In the genomic region with DNA sequence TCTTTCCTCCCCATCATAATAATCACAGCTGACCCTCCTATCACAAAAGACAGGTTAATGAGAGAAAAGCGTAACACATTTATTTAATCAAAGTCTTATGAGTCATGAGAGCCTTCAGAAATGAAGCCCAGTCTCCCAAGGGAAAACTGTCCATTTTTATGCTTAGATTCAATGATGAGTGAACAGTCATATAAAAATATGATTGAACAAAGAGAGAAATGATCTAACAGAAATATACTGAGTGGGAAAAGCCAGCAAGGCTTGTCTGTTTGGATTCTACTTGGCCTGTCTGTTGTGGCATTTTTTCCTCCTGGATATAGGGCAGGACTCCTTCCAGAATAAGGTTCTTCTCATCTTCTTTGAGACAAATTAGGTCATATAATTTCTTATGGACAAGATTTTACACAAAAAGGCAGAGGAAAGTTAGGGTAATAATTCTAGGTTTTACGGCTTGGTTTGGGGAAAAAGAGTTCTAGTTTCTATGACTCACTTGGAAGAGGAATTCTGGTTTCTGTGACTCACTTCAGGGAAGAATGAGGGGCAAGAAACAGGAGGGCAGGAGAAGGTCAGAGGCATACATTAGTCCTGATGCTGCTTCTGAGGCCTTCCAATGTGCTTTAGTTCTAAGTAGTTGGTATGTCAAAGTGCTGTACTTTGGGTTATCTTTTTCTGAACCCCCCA, we compare ENCODE assay signal across 13 cellular contexts.
DNase-seq lines count a peak whose midpoint lies in the region; ATAC-seq and TF ChIP-seq lines count a peak whose summit lies in the region.
"Had no signal": no experiment of that assay in that cellular context is flagged by ENCODE, and none has a peak within 500 bp of the region (broad histone marks: within the 10 kb centered on the region; RNA-seq: fewer than 3 reads in every experiment).

No MANE protein-coding gene starts in this region.

- peak overlapping the region; percentile 2 for H3K4me3 Mint-ChIP-seq in osteocyte (ENCODE audit: unreplicated experiment)
- H3K4me3 Mint-ChIP-seq: dendritic cell treated with granulocyte-macrophage colony-stimulating factor and Interleukin-4, amounts not matched to agents 40 ng/mL and 50 ng/mL, for 4 days; T-helper 17 cell had no signal

- H3K9me3 Mint-ChIP-seq in osteocyte (ENCODE audit: unreplicated experiment): no peaks in the 10 kb centered on the region
- H3K9me3 Mint-ChIP-seq: dendritic cell treated with granulocyte-macrophage colony-stimulating factor and Interleukin-4, amounts not matched to agents 40 ng/mL and 50 ng/mL, for 4 days had no signal

- no peaks in the 10 kb centered on the region for H3K27me3 Mint-ChIP-seq in osteocyte (ENCODE audit: unreplicated experiment)
- H3K27me3 Mint-ChIP-seq: dendritic cell treated with granulocyte-macrophage colony-stimulating factor and Interleukin-4, amounts not matched to agents 40 ng/mL and 50 ng/mL, for 4 days; T-helper 17 cell had no signal

- no peak for ATAC-seq in GM21619 (IDR thresholded peaks at IDR 0.05; ENCODE audit: unreplicated experiment)
- ATAC-seq: HepG2, T-helper 17 cell had no signal

- peak overlapping the region; percentile 93 for H3K27ac Mint-ChIP-seq in osteocyte (ENCODE audit: unreplicated experiment)
- H3K27ac Mint-ChIP-seq: dendritic cell treated with granulocyte-macrophage colony-stimulating factor and Interleukin-4, amounts not matched to agents 40 ng/mL and 50 ng/mL, for 4 days; T-helper 17 cell had no signal

- no peaks in the 10 kb centered on the region for H3K36me3 Mint-ChIP-seq in osteocyte (ENCODE audit: unreplicated experiment)

- no peak for TF ChIP-seq CTCF in osteocyte (IDR thresholded peaks at IDR 0.05)

- intact Hi-C loops in head of caudate nucleus (cut with DNase I): loop anchor here (10.0 kb wide), 1 partner anchor 131 kb away; no protein-coding TSS in a partner anchor

- peak; percentile 65 for DNase-seq in COLO829 (ENCODE audit: low spot score)
- DNase-seq in RPMI7951 (ENCODE audit: low read depth): peak; percentile 89
- peak; percentile 74 for DNase-seq in fibroblast of gingiva (ENCODE audit: low read depth)
- no peak for DNase-seq in osteocyte (ENCODE audit: extremely low spot score, unreplicated experiment)
- DNase-seq in head of caudate nucleus: no peak
- DNase-seq in NCI-H2081 (lab: John Stamatoyannopoulos, UW): no peak
- DNase-seq in mesenteric fat pad (ENCODE audit: low spot score): no peak
- DNase-seq: activated T-cell treated with anti-CD3 and anti-CD28 coated beads for 4 hours, NCI-H510A, T-helper 17 cell had no signal

- peaks cover 51% of the 10 kb centered on the region for H3K4me1 Mint-ChIP-seq in osteocyte (ENCODE audit: unreplicated experiment)

Comparison
In these comparisons a context has a peak if more than half of its experiments do, and no peak if none do; other contexts are left out.
1. DNase-seq: peak in COLO829 (single experiment), RPMI7951 (single experiment) and fibroblast of gingiva (single experiment); none in osteocyte (single experiment), head of caudate nucleus (0 of 42), NCI-H2081 (0 of 2) and mesenteric fat pad (single experiment).